1 cellular context compared by ENCODE assay signal in the genomic region with DNA sequence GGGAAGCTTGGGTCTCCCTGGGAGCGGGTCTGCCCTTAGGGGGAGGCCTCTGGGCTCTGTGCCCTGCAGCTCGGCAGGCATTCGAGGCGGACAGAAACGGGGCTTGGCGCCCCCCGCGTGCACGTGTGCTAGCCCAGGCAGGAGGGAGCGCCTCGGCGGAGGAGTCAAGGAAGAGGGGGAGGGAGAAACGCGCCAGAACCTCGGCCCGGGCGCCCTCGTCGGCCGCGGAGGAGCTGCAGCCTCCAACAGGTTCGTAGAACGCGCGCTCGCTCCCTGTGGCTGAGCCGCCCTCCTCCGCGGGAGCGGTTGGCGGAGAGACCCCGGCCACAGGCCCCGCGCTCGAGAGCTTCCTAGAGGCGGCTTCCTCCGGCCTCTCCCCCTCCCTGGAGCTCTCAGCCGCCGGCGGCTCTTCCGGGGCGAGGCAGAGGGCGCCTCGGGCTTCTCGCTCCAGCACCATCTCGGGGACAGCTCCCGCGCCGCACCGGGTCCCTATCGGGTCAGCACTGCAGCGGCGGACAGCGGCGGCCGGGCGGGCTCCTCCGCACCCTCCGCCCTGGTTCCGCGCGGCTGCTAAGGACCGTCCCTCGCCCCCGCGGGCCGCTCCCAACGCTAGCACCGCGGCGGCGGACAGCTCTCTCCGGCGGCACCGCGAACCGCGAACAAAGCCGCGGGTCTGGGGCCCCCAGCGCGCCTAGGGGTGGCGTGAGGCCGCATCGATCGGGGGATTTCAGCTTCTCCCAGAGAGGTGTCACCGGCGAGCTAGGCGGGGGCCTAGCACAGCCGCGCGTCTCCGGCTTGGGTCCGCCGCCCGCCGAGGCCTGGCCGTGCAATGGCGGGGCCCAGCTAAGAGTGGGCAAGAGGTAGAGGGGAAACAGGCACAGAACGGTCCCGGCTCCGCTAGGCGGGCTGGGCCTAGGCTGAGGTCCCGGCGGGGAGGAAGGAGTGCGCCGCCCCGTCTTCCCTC.
TF ChIP-seq lines count a peak whose summit lies in the region.

No MANE protein-coding gene starts in this region.

TF ChIP-seq in HepG2, 621 proteins besides CTCF, POLR2A, EP300 and RAD21 (continued from another document and continues in another):
- TF ChIP-seq, protein P1, sequence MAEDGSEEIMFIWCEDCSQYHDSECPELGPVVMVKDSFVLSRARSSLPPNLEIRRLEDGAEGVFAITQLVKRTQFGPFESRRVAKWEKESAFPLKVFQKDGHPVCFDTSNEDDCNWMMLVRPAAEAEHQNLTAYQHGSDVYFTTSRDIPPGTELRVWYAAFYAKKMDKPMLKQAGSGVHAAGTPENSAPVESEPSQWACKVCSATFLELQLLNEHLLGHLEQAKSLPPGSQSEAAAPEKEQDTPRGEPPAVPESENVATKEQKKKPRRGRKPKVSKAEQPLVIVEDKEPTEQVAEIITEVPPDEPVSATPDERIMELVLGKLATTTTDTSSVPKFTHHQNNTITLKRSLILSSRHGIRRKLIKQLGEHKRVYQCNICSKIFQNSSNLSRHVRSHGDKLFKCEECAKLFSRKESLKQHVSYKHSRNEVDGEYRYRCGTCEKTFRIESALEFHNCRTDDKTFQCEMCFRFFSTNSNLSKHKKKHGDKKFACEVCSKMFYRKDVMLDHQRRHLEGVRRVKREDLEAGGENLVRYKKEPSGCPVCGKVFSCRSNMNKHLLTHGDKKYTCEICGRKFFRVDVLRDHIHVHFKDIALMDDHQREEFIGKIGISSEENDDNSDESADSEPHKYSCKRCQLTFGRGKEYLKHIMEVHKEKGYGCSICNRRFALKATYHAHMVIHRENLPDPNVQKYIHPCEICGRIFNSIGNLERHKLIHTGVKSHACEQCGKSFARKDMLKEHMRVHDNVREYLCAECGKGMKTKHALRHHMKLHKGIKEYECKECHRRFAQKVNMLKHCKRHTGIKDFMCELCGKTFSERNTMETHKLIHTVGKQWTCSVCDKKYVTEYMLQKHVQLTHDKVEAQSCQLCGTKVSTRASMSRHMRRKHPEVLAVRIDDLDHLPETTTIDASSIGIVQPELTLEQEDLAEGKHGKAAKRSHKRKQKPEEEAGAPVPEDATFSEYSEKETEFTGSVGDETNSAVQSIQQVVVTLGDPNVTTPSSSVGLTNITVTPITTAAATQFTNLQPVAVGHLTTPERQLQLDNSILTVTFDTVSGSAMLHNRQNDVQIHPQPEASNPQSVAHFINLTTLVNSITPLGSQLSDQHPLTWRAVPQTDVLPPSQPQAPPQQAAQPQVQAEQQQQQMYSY (CRISPR knock-in tag; IDR thresholded peaks at IDR 0.05): peak; percentile 92
- TF ChIP-seq, protein P2, sequence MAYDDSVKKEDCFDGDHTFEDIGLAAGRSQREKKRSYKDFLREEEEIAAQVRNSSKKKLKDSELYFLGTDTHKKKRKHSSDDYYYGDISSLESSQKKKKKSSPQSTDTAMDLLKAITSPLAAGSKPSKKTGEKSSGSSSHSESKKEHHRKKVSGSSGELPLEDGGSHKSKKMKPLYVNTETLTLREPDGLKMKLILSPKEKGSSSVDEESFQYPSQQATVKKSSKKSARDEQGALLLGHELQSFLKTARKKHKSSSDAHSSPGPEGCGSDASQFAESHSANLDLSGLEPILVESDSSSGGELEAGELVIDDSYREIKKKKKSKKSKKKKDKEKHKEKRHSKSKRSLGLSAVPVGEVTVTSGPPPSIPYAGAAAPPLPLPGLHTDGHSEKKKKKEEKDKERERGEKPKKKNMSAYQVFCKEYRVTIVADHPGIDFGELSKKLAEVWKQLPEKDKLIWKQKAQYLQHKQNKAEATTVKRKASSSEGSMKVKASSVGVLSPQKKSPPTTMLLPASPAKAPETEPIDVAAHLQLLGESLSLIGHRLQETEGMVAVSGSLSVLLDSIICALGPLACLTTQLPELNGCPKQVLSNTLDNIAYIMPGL (CRISPR knock-in tag; IDR thresholded peaks at IDR 0.05; ENCODE audit: borderline replicate concordance in 1 of 2, low read depth in 1 of 2): peak; percentile 87 to 98
- peak; percentile 97 for TF ChIP-seq ZSCAN25 (CRISPR knock-in tag; IDR thresholded peaks at IDR 0.05)
- no peak for TF ChIP-seq HNRNPH1 (optimal IDR thresholded peaks at IDR 0.05; ENCODE audit: low read depth, low read length)
- TF ChIP-seq, protein P3, sequence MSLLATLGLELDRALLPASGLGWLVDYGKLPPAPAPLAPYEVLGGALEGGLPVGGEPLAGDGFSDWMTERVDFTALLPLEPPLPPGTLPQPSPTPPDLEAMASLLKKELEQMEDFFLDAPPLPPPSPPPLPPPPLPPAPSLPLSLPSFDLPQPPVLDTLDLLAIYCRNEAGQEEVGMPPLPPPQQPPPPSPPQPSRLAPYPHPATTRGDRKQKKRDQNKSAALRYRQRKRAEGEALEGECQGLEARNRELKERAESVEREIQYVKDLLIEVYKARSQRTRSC (CRISPR knock-in tag; IDR thresholded peaks at IDR 0.05; ENCODE audit: low read depth): peak; percentile 100
- TF ChIP-seq ZNF430 (CRISPR knock-in tag; IDR thresholded peaks at IDR 0.05): peak; percentile 100
- TF ChIP-seq, protein P4, sequence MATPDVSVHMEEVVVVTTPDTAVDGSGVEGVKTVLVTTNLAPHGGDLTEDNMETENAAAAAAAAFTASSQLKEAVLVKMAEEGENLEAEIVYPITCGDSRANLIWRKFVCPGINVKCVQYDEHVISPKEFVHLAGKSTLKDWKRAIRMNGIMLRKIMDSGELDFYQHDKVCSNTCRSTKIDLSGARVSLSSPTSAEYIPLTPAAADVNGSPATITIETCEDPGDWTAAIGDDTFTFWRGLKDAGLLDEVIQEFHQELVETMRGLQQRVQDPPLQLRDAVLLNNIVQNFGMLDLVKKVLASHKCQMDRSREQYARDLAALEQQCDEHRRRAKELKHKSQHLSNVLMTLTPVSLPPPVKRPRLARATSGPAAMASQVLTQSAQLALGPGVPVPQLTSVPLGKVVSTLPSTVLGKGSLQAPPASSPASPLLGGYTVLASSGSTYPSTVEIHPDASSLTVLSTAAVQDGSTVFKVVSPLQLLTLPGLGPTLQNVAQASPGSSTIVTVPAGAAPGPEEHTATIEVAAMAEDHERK (CRISPR knock-in tag; IDR thresholded peaks at IDR 0.05; ENCODE audit: low read depth): peak; percentile 60; the same call in 1 of the 2 replicates
- TF ChIP-seq ZKSCAN1 (IDR thresholded peaks at IDR 0.05; ENCODE audit: low read length): no peak
- TF ChIP-seq, protein P5, sequence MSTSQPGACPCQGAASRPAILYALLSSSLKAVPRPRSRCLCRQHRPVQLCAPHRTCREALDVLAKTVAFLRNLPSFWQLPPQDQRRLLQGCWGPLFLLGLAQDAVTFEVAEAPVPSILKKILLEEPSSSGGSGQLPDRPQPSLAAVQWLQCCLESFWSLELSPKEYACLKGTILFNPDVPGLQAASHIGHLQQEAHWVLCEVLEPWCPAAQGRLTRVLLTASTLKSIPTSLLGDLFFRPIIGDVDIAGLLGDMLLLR (CRISPR knock-in tag; IDR thresholded peaks at IDR 0.05): peak; percentile 100
- TF ChIP-seq, protein P6, sequence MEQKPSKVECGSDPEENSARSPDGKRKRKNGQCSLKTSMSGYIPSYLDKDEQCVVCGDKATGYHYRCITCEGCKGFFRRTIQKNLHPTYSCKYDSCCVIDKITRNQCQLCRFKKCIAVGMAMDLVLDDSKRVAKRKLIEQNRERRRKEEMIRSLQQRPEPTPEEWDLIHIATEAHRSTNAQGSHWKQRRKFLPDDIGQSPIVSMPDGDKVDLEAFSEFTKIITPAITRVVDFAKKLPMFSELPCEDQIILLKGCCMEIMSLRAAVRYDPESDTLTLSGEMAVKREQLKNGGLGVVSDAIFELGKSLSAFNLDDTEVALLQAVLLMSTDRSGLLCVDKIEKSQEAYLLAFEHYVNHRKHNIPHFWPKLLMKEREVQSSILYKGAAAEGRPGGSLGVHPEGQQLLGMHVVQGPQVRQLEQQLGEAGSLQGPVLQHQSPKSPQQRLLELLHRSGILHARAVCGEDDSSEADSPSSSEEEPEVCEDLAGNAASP (CRISPR knock-in tag; IDR thresholded peaks at IDR 0.05; ENCODE audit: borderline replicate concordance): peak; percentile 99
- TF ChIP-seq, protein P7, sequence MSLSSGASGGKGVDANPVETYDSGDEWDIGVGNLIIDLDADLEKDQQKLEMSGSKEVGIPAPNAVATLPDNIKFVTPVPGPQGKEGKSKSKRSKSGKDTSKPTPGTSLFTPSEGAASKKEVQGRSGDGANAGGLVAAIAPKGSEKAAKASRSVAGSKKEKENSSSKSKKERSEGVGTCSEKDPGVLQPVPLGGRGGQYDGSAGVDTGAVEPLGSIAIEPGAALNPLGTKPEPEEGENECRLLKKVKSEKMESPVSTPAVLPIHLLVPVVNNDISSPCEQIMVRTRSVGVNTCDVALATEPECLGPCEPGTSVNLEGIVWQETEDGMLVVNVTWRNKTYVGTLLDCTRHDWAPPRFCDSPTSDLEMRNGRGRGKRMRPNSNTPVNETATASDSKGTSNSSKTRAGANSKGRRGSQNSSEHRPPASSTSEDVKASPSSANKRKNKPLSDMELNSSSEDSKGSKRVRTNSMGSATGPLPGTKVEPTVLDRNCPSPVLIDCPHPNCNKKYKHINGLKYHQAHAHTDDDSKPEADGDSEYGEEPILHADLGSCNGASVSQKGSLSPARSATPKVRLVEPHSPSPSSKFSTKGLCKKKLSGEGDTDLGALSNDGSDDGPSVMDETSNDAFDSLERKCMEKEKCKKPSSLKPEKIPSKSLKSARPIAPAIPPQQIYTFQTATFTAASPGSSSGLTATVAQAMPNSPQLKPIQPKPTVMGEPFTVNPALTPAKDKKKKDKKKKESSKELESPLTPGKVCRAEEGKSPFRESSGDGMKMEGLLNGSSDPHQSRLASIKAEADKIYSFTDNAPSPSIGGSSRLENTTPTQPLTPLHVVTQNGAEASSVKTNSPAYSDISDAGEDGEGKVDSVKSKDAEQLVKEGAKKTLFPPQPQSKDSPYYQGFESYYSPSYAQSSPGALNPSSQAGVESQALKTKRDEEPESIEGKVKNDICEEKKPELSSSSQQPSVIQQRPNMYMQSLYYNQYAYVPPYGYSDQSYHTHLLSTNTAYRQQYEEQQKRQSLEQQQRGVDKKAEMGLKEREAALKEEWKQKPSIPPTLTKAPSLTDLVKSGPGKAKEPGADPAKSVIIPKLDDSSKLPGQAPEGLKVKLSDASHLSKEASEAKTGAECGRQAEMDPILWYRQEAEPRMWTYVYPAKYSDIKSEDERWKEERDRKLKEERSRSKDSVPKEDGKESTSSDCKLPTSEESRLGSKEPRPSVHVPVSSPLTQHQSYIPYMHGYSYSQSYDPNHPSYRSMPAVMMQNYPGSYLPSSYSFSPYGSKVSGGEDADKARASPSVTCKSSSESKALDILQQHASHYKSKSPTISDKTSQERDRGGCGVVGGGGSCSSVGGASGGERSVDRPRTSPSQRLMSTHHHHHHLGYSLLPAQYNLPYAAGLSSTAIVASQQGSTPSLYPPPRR (CRISPR knock-in tag; IDR thresholded peaks at IDR 0.05; ENCODE audit: borderline replicate concordance): peak; percentile 94
- TF ChIP-seq, protein P8, sequence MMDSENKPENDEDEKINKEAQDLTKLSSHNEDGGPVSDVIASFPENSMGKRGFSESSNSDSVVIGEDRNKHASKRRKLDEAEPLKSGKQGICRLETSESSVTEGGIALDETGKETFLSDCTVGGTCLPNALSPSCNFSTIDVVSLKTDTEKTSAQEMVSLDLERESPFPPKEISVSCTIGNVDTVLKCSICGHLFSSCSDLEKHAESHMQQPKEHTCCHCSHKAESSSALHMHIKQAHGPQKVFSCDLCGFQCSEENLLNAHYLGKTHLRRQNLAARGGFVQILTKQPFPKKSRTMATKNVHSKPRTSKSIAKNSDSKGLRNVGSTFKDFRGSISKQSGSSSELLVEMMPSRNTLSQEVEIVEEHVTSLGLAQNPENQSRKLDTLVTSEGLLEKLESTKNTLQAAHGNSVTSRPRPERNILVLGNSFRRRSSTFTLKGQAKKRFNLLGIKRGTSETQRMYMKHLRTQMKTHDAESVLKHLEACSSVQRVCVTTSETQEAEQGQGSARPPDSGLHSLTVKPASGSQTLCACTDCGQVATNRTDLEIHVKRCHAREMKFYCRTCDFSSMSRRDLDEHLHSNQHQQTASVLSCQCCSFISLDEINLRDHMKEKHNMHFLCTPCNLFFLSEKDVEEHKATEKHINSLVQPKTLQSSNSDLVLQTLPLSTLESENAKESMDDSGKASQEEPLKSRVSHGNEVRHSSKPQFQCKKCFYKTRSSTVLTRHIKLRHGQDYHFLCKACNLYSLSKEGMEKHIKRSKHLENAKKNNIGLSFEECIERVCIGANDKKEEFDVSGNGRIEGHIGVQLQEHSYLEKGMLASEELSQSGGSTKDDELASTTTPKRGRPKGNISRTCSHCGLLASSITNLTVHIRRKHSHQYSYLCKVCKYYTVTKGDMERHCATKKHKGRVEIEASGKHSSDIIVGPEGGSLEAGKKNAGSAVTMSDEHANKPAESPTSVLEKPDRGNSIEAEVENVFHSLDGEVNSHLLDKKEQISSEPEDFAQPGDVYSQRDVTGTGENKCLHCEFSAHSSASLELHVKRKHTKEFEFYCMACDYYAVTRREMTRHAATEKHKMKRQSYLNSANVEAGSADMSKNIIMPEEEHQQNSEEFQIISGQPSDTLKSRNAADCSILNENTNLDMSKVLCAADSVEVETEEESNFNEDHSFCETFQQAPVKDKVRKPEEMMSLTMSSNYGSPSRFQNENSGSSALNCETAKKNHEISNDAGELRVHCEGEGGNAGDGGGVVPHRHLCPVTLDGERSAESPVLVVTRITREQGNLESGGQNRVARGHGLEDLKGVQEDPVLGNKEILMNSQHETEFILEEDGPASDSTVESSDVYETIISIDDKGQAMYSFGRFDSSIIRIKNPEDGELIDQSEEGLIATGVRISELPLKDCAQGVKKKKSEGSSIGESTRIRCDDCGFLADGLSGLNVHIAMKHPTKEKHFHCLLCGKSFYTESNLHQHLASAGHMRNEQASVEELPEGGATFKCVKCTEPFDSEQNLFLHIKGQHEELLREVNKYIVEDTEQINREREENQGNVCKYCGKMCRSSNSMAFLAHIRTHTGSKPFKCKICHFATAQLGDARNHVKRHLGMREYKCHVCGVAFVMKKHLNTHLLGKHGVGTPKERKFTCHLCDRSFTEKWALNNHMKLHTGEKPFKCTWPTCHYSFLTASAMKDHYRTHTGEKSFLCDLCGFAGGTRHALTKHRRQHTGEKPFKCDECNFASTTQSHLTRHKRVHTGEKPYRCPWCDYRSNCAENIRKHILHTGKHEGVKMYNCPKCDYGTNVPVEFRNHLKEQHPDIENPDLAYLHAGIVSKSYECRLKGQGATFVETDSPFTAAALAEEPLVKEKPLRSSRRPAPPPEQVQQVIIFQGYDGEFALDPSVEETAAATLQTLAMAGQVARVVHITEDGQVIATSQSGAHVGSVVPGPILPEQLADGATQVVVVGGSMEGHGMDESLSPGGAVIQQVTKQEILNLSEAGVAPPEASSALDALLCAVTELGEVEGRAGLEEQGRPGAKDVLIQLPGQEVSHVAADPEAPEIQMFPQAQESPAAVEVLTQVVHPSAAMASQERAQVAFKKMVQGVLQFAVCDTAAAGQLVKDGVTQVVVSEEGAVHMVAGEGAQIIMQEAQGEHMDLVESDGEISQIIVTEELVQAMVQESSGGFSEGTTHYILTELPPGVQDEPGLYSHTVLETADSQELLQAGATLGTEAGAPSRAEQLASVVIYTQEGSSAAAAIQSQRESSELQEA (CRISPR knock-in tag; IDR thresholded peaks at IDR 0.05; ENCODE audit: not compliant biosample characterization): peak; percentile 100
- peak; percentile 99 for TF ChIP-seq SATB2 (CRISPR knock-in tag; IDR thresholded peaks at IDR 0.05)
- peak; percentile 99; the same call in 1 of the 2 replicates for TF ChIP-seq ZNF569 (CRISPR knock-in tag; IDR thresholded peaks at IDR 0.05; ENCODE audit: borderline replicate concordance)
